Comparison of ENCODE assay signal across 8 cellular contexts in the genomic region with DNA sequence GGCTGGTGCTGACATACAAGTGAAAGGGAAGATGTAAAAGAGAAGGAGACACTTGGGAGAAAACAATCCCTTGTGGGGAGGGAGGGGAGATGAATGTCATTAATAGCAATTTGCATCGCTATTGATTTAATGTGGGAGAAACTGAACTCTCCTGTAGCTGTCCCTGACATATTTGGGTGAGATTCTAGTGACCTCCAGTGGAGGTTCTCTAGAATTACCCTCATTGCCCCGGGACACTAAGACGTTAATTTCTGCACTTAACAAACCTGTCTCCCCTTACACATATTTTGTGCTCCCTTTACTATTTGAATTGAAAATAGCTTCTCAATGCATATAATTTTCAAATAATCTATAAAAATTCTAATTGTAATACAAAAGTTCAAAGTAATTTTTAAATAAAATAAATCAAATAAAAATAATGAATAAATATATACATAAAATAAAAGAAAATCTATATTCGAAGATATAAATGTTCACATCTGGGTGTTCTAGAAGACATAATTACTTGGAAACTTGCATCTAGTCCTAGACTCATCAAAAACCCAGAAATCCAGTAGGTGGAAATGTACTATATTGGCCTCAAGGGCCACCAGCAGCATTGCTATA.
DNase-seq lines count a peak whose midpoint lies in the region; ATAC-seq and TF ChIP-seq lines count a peak whose summit lies in the region.

No MANE protein-coding gene starts in this region.

- no peaks in the 10 kb centered on the region for H4K20me1 ChIP-seq in OCI-LY7 (ENCODE audit: insufficient read depth, low read length)

- CTCF ChIA-PET in OCI-LY7 (lab: Charles Lee; ENCODE audit: unreplicated experiment) = no interaction called here

- TF ChIP-seq CTCF in OCI-LY7 (conservative IDR thresholded peaks at IDR 0.05; ENCODE audit: low read length) (peak; percentile 76), endodermal cell (conservative IDR thresholded peaks at IDR 0.05) (peak; percentile 93), mesothelial cell of epicardium (IDR thresholded peaks at IDR 0.05; ENCODE audit: unreplicated experiment) (peak; percentile 67)

- H3K9me3 ChIP-seq in OCI-LY7 (ENCODE audit: low read length) = no peaks in the 10 kb centered on the region
- H3K9me3 ChIP-seq in endodermal cell (ENCODE audit: control insufficient read depth, low read length) = no peaks in the 10 kb centered on the region

- H3K27me3 Mint-ChIP-seq in endodermal cell (ENCODE audit: insufficient read depth) (no peaks in the 10 kb centered on the region), mesothelial cell of epicardium (ENCODE audit: low read depth) (no peaks in the 10 kb centered on the region)

- no peaks in the 10 kb centered on the region for H3K79me2 ChIP-seq in OCI-LY7 (ENCODE audit: insufficient read depth, low read depth, low read length)

- peaks cover 2% of the 10 kb centered on the region for H3K9me3 Mint-ChIP-seq in endodermal cell
- H3K9me3 Mint-ChIP-seq in mesothelial cell of epicardium = no peaks in the 10 kb centered on the region

- ATAC-seq in GM18870 (IDR thresholded peaks at IDR 0.05; ENCODE audit: unreplicated experiment) = peak; percentile 77
- ATAC-seq in GM19397 (IDR thresholded peaks at IDR 0.05; ENCODE audit: unreplicated experiment) = no peak
- no peak for ATAC-seq in HG03108 (IDR thresholded peaks at IDR 0.05; ENCODE audit: unreplicated experiment)

- H3K4me3 ChIP-seq in OCI-LY7 (ENCODE audit: low read depth, low read length, poor library complexity, severe bottlenecking) (no peak overlapping the region), endodermal cell (ENCODE audit: low read length) (no peak overlapping the region)

- H3K4me2 ChIP-seq in OCI-LY7 (ENCODE audit: low read length) = no peak overlapping the region

- H3K4me3 Mint-ChIP-seq in endodermal cell = no peak overlapping the region
- H3K4me3 Mint-ChIP-seq in mesothelial cell of epicardium = no peak overlapping the region

- WGBS in endodermal cell (ENCODE audit: insufficient coverage in 1 of 2, insufficient read length in 1 of 2), 2 experiments = 0 to 30% methylated on average over 1 to 4 of the region's 4 CpGs

- H3K36me3 ChIP-seq in OCI-LY7 (ENCODE audit: insufficient read depth, low read length) (no peaks in the 10 kb centered on the region), endodermal cell (ENCODE audit: control insufficient read depth, insufficient read depth, low read length) (no peaks in the 10 kb centered on the region)

- in situ Hi-C loops in KBM-7 (cut with MboI; ENCODE audit: low pct_unique_long_range_greater_than_20kb, low sequenced_read_pairs) = no loop called here

- H2AFZ ChIP-seq in OCI-LY7 (ENCODE audit: low read length) = no peak overlapping the region

- intact Hi-C loops in OCI-LY7 (cut with micrococcal nuclease; ENCODE audit: unreplicated experiment) = no loop called here

- H3K9ac ChIP-seq in endodermal cell (ENCODE audit: extremely low read depth, low read length, poor library complexity, severe bottlenecking) = no peak overlapping the region

- no peaks in the 10 kb centered on the region for H3K36me3 Mint-ChIP-seq in endodermal cell (ENCODE audit: low read depth)
- no peaks in the 10 kb centered on the region for H3K36me3 Mint-ChIP-seq in mesothelial cell of epicardium

- DNase-seq in AML-193 (lab: John Stamatoyannopoulos, UW) (peak; percentile 21 to 24), KBM-7 (peak; percentile 56), OCI-LY7 (ENCODE audit: low spot score) (peak; percentile 38), endodermal cell (no peak), mesothelial cell of epicardium (ENCODE audit: low spot score in 2 of 2, unreplicated experiment in 2 of 2) (no peak)

- no TSS peak for BruUV-seq in OCI-LY7 (replicated peaks; lab: Mats Ljungman, UMichigan)

- no peaks in the 10 kb centered on the region for H3K27me3 ChIP-seq in endodermal cell (ENCODE audit: control insufficient read depth, insufficient read depth, low read length, poor library complexity, severe bottlenecking)

- POLR2A ChIA-PET in OCI-LY7 (lab: Charles Lee) = no interaction called here

- peaks cover 7% of the 10 kb centered on the region for H3K4me1 Mint-ChIP-seq in endodermal cell
- H3K4me1 Mint-ChIP-seq in mesothelial cell of epicardium = peaks cover 25% of the 10 kb centered on the region

- H3K27ac Mint-ChIP-seq in endodermal cell (no peak overlapping the region), mesothelial cell of epicardium (peak overlapping the region; percentile 55)

- H3K4me1 ChIP-seq in OCI-LY7 (ENCODE audit: insufficient read depth, low read length, poor library complexity, severe bottlenecking) (no peaks in the 10 kb centered on the region), endodermal cell (ENCODE audit: control insufficient read depth, insufficient read depth, low read length) (no peaks in the 10 kb centered on the region)

- H3K27ac ChIP-seq in OCI-LY7 (ENCODE audit: low read depth, low read length, poor library complexity, severe bottlenecking) = no peak overlapping the region
- H3K27ac ChIP-seq in endodermal cell (ENCODE audit: low read depth, low read length) = no peak overlapping the region

- H3K9me2 ChIP-seq in OCI-LY7 (ENCODE audit: insufficient read depth, low read length) = no peaks in the 10 kb centered on the region

Comparison
In these comparisons a context has a peak if more than half of its experiments do, and no peak if none do; other contexts are left out.
1. DNase-seq: peak in AML-193 (2 of 2), KBM-7 (single experiment) and OCI-LY7 (single experiment); none in endodermal cell (single experiment) and mesothelial cell of epicardium (0 of 2).
2. Peak in every context shown above with its lines, with median percentiles within 50 percentile points of each other: CTCF ChIP-seq.